7 cellular contexts compared by ENCODE assay signal in genomic region chr16:50680907-50681885, GRCh38. TPM values are rescaled to one million over a fixed set of nuclear protein-coding genes. Genes with fewer than 3 reads are reported as not detected.
DNase-seq lines count a peak whose midpoint lies in the region; ATAC-seq lines count a peak whose summit lies in the region.

SNX20 (minus strand) TSS chr16:50681312; CDS start chr16:50677526, 3,786 bp downstream.

- intact Hi-C loops in cardiac septum (cut with DNase I) = no loop called here

- peaks cover 49% of the 10 kb centered on the region for H3K36me3 Mint-ChIP-seq in activated CD4-positive, alpha-beta T cell treated with anti-CD3 and anti-CD28 coated beads, Interleukin-2, amount 10 ng/mL, durations not matched to agents 7 days and 5 days (ENCODE audit: low read depth)

- CTCF ChIA-PET in activated CD4-positive, alpha-beta T cell treated with anti-CD3 and anti-CD28 coated beads, Interleukin-2, amount 10 ng/mL, durations not matched to agents 7 days and 5 days (lab: Charles Lee) = interaction anchor here (0.6 to 12.2 kb wide), 3 partner anchors 13 to 125 kb away, joined by 3 to 224 read pairs (median 6); no protein-coding TSS in a partner anchor

- peak within 1 kb of the TSS; percentile 88 for H3K4me3 Mint-ChIP-seq in activated CD4-positive, alpha-beta T cell treated with anti-CD3 and anti-CD28 coated beads, Interleukin-2, amount 10 ng/mL, durations not matched to agents 7 days and 5 days

- H3K27ac Mint-ChIP-seq in activated CD4-positive, alpha-beta T cell treated with anti-CD3 and anti-CD28 coated beads, Interleukin-2, amount 10 ng/mL, durations not matched to agents 7 days and 5 days = peak within 1 kb of the TSS; percentile 91

- POLR2A ChIA-PET in activated CD4-positive, alpha-beta T cell treated with anti-CD3 and anti-CD28 coated beads, Interleukin-2, amount 10 ng/mL, durations not matched to agents 7 days and 5 days (lab: Charles Lee) = interaction anchor here (0.9 to 1.1 kb wide), 3 partner anchors 14 to 81 kb away, joined by 3 read pairs; no protein-coding TSS in a partner anchor

- peak; percentile 79 for DNase-seq in activated CD4-positive, alpha-beta T cell treated with anti-CD3 and anti-CD28 coated beads, Interleukin-2, amount 10 ng/mL, durations not matched to agents 7 days and 5 days
- DNase-seq in cardiac septum (ENCODE audit: low spot score) (peak; percentile 88), cortex of kidney (lab: John Stamatoyannopoulos, UW) (no peak), iPS-NIHi11 (ENCODE audit: low spot score) (no peak)
- peak; percentile 51 to 74 (median 68) for DNase-seq in stimulated activated naive CD4-positive, alpha-beta T cell (lab: John Stamatoyannopoulos, UW)

- peaks cover 89% of the 10 kb centered on the region for H3K4me1 Mint-ChIP-seq in activated CD4-positive, alpha-beta T cell treated with anti-CD3 and anti-CD28 coated beads, Interleukin-2, amount 10 ng/mL, durations not matched to agents 7 days and 5 days

- peaks cover 2% of the 10 kb centered on the region for H3K9me3 Mint-ChIP-seq in activated CD4-positive, alpha-beta T cell treated with anti-CD3 and anti-CD28 coated beads, Interleukin-2, amount 10 ng/mL, durations not matched to agents 7 days and 5 days

- H3K27me3 Mint-ChIP-seq in activated CD4-positive, alpha-beta T cell treated with anti-CD3 and anti-CD28 coated beads, Interleukin-2, amount 10 ng/mL, durations not matched to agents 7 days and 5 days = no peaks in the 10 kb centered on the region

- ATAC-seq in GM19351 (IDR thresholded peaks at IDR 0.05; ENCODE audit: unreplicated experiment) (peak; percentile 39), HG03439 (IDR thresholded peaks at IDR 0.05; ENCODE audit: unreplicated experiment) (peak; percentile 62)

RNA-seq across cellular contexts. Expression of gene SNX20, which starts in this region (rescaled TPM):
- total RNA-seq in activated CD4-positive, alpha-beta T cell treated with anti-CD3 and anti-CD28 coated beads, Interleukin-2, amount 10 ng/mL, durations not matched to agents 7 days and 5 days = 10 to 100 TPM; 83.9 to 98.5 TPM
- 0.75 TPM for total RNA-seq in cardiac septum

Comparison
In these comparisons a context has a peak if more than half of its experiments do, and no peak if none do; other contexts are left out.
1. RNA of gene SNX20 (total RNA-seq): 83.9 to 98.5 TPM in activated CD4-positive, alpha-beta T cell treated with anti-CD3 and anti-CD28 coated beads, Interleukin-2, amount 10 ng/mL, durations not matched to agents 7 days and 5 days; 0.75 TPM in cardiac septum (single experiment); every median in the first group is over 10 times any median in the second.
2. Peak in DNase-seq in cardiac septum; RNA of the gene not detected or under 1 TPM.
3. DNase-seq: peak in activated CD4-positive, alpha-beta T cell treated with anti-CD3 and anti-CD28 coated beads, Interleukin-2, amount 10 ng/mL, durations not matched to agents 7 days and 5 days (single experiment) and stimulated activated naive CD4-positive, alpha-beta T cell (6 of 6); none in cortex of kidney (single experiment) and iPS-NIHi11 (single experiment).